In genomic region chr1:229843627-229844238, GRCh38 we compare ENCODE assay signal across 11 cellular contexts.
DNase-seq lines count a peak whose midpoint lies in the region; ATAC-seq and TF ChIP-seq lines count a peak whose summit lies in the region.
"Had no signal": no experiment of that assay in that cellular context is flagged by ENCODE, and none has a peak within 500 bp of the region (broad histone marks: within the 10 kb centered on the region; RNA-seq: fewer than 3 reads in every experiment).

No MANE protein-coding gene starts in this region.

- TF ChIP-seq CTCF in Caco-2 (IDR thresholded peaks at IDR 0.05; ENCODE audit: insufficient read depth in 1 of 2, low read depth in 1 of 2, low read length in 1 of 2, severe bottlenecking in 1 of 2, unreplicated experiment in 1 of 2) (peak; percentile 16 to 40), LNCaP clone FGC (IDR thresholded peaks at IDR 0.05; ENCODE audit: control insufficient read depth, extremely low read depth, insufficient read depth) (peak; percentile 53), astrocyte of the spinal cord (IDR thresholded peaks at IDR 0.05; ENCODE audit: low read depth, low read length) (peak; percentile 21), lower lobe of right lung (IDR thresholded peaks at IDR 0.05) (no peak), neural progenitor cell (IDR thresholded peaks at IDR 0.05) (no peak), suprapubic skin (IDR thresholded peaks at IDR 0.05) (peak in 1 of 2 donors; percentile 32)

- no peaks in the 10 kb centered on the region for H3F3A ChIP-seq in neural progenitor cell (ENCODE audit: low read depth)

- H3K79me2 ChIP-seq in neural progenitor cell (ENCODE audit: low read depth), result no peaks in the 10 kb centered on the region

- POLR2A ChIA-PET in Caco-2 (lab: Charles Lee), result no interaction called here

- TF ChIP-seq POLR2A in suprapubic skin (IDR thresholded peaks at IDR 0.05), result no peak

- H3K27ac ChIP-seq in lower lobe of right lung (no peak overlapping the region), neural progenitor cell (no peak overlapping the region), suprapubic skin (no peak overlapping the region)

- H3K27ac Mint-ChIP-seq in Caco-2 (ENCODE audit: unreplicated experiment), result no peak overlapping the region
- no peak overlapping the region for H3K27ac Mint-ChIP-seq in neural progenitor cell

- H3K4me1 Mint-ChIP-seq in Caco-2 (ENCODE audit: low read depth, unreplicated experiment), result peaks cover 15% of the 10 kb centered on the region
- H3K4me1 Mint-ChIP-seq in neural progenitor cell, result no peaks in the 10 kb centered on the region

- DNase-seq in Caco-2, result peak; percentile 45 to 53
- peak; percentile 75 for DNase-seq in LNCaP clone FGC (ENCODE audit: low read depth)
- peak; percentile 19 for DNase-seq in astrocyte of the spinal cord (ENCODE audit: low read depth, low spot score)
- no peak for DNase-seq in lower lobe of right lung
- DNase-seq in HuH-7.5 (ENCODE audit: low spot score), result no peak
- DNase-seq in cerebellum (ENCODE audit: low spot score), result no peak
- no peak for DNase-seq in neural progenitor cell (ENCODE audit: low spot score)
- DNase-seq in suprapubic skin (ENCODE audit: low spot score in 2 of 2), result no peak
- DNase-seq: occipital lobe had no signal

- no peak overlapping the region for H3K4me3 ChIP-seq in Caco-2 (ENCODE audit: low read depth, low read length)
- no peak overlapping the region for H3K4me3 ChIP-seq in LNCaP clone FGC (ENCODE audit: low read depth, low read length)
- no peak overlapping the region for H3K4me3 ChIP-seq in astrocyte of the spinal cord (ENCODE audit: low read depth, low read length)
- no peak overlapping the region for H3K4me3 ChIP-seq in lower lobe of right lung
- no peak overlapping the region for H3K4me3 ChIP-seq in neural progenitor cell
- H3K4me3 ChIP-seq in suprapubic skin, result no peak overlapping the region
- H3K4me3 ChIP-seq: ascending aorta had no signal

- H3K9me3 ChIP-seq in Caco-2 (no peaks in the 10 kb centered on the region), lower lobe of right lung (no peaks in the 10 kb centered on the region), neural progenitor cell (ENCODE audit: low read depth) (no peaks in the 10 kb centered on the region), suprapubic skin (no peaks in the 10 kb centered on the region)
- H3K9me3 ChIP-seq: ascending aorta had no signal

- TF ChIP-seq EP300 in suprapubic skin (IDR thresholded peaks at IDR 0.05), result no peak

- H3K36me3 ChIP-seq in Caco-2 (ENCODE audit: control insufficient read depth, insufficient read depth, low read length), result no peaks in the 10 kb centered on the region
- no peaks in the 10 kb centered on the region for H3K36me3 ChIP-seq in lower lobe of right lung
- no peaks in the 10 kb centered on the region for H3K36me3 ChIP-seq in neural progenitor cell
- no peaks in the 10 kb centered on the region for H3K36me3 ChIP-seq in suprapubic skin
- H3K36me3 ChIP-seq: ascending aorta had no signal

- H3K4me3 Mint-ChIP-seq in Caco-2 (ENCODE audit: unreplicated experiment), result no peak overlapping the region
- H3K4me3 Mint-ChIP-seq in neural progenitor cell, result no peak overlapping the region

- H4K20me1 ChIP-seq in neural progenitor cell (ENCODE audit: low read depth), result no peaks in the 10 kb centered on the region

- BruUV-seq in Caco-2 (replicated peaks; lab: Mats Ljungman, UMichigan), result no TSS peak

- no peak overlapping the region for H3K4me2 ChIP-seq in neural progenitor cell

- H2AFZ ChIP-seq in neural progenitor cell (replicated peaks), result no peak overlapping the region

- ATAC-seq in lower lobe of right lung, result peak; percentile 16 to 68
- ATAC-seq: Panc1 had no signal

- no peaks in the 10 kb centered on the region for H3K9me3 Mint-ChIP-seq in Caco-2 (ENCODE audit: unreplicated experiment)
- no peaks in the 10 kb centered on the region for H3K9me3 Mint-ChIP-seq in neural progenitor cell

- H3K4me1 ChIP-seq in Caco-2 (no peaks in the 10 kb centered on the region; the same call in 1 of the 2 replicates), lower lobe of right lung (no peaks in the 10 kb centered on the region), neural progenitor cell (no peaks in the 10 kb centered on the region), suprapubic skin (peaks cover 17% of the 10 kb centered on the region)

- intact Hi-C loops in Caco-2 (cut with micrococcal nuclease; ENCODE audit: unreplicated experiment) (no loop called here), lower lobe of right lung (cut with DNase I) (no loop called here)

- no peak overlapping the region for H3K9ac ChIP-seq in neural progenitor cell

- H3K36me3 Mint-ChIP-seq in Caco-2 (ENCODE audit: insufficient read depth, unreplicated experiment) (no peaks in the 10 kb centered on the region), neural progenitor cell (no peaks in the 10 kb centered on the region)

- H3K27me3 Mint-ChIP-seq in Caco-2 (ENCODE audit: insufficient read depth, unreplicated experiment) (peaks cover 16% of the 10 kb centered on the region), neural progenitor cell (ENCODE audit: insufficient read depth, low read depth) (peaks cover 2% of the 10 kb centered on the region)

- in situ Hi-C loops in astrocyte of the spinal cord (cut with HindIII; ENCODE audit: low sequenced_read_pairs), result no loop called here

- CTCF ChIA-PET in Caco-2 (lab: Charles Lee), result no interaction called here

- 47% methylated on average over 3 of the region's 3 CpGs for WGBS in suprapubic skin

- no peaks in the 10 kb centered on the region for H3K27me3 ChIP-seq in Caco-2 (replicated peaks; ENCODE audit: control insufficient read depth, insufficient read depth, low read length)
- H3K27me3 ChIP-seq in lower lobe of right lung (ENCODE audit: low read depth), result no peaks in the 10 kb centered on the region
- no peaks in the 10 kb centered on the region for H3K27me3 ChIP-seq in neural progenitor cell
- H3K27me3 ChIP-seq in suprapubic skin, result no peaks in the 10 kb centered on the region
- H3K27me3 ChIP-seq: ascending aorta had no signal

Comparison
In these comparisons a context has a peak if more than half of its experiments do, and no peak if none do; other contexts are left out.
1. DNase-seq: peak in Caco-2 (2 of 2), LNCaP clone FGC (single experiment) and astrocyte of the spinal cord (single experiment); none in lower lobe of right lung (single experiment), HuH-7.5 (single experiment), cerebellum (single experiment), neural progenitor cell (single experiment) and suprapubic skin (0 of 2).
2. CTCF ChIP-seq: peak in Caco-2 (2 of 2), LNCaP clone FGC (single experiment) and astrocyte of the spinal cord (single experiment); none in lower lobe of right lung (single experiment) and neural progenitor cell (single experiment).